8 cellular contexts compared by ENCODE assay signal in the genomic region with DNA sequence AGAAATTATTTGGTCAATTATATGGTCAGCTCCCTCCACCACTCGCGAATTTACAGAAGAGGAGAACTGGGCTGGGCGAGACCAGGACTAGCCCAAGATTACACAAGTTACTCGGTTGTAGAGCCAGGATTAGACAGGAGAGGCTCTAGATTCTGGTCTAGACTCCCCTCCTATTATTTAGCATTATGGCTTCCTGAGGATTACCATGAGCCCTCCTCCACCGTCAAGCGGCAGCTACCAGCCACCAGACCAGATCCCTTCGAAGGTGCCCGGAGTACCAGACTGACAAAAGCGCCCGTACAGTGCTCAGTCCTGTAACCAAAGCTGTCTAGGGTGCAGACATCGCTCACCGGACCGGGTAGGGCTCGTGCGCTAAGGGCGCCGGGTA. TPM values are rescaled to one million over a fixed set of nuclear protein-coding genes. Genes with fewer than 3 reads are reported as not detected.
A peak's percentile ranks its signal among the peaks of the same experiment; 100 is the strongest.
DNase-seq lines count a peak whose midpoint lies in the region; ATAC-seq, FAIRE-seq and TF ChIP-seq lines count a peak whose summit lies in the region.

No MANE protein-coding gene starts in this region.

- POLR2A ChIA-PET in endothelial cell of umbilical vein (lab: Charles Lee) = no interaction called here

- no peak for TF ChIP-seq POLR2A in endothelial cell of umbilical vein (IDR thresholded peaks at IDR 0.05; ENCODE audit: low read depth, low read length)

- H3K79me2 ChIP-seq in endothelial cell of umbilical vein (ENCODE audit: control insufficient read depth, insufficient read depth, low read length) (no peaks in the 10 kb centered on the region), parathyroid adenoma (no peaks in the 10 kb centered on the region)

- H3K9me1 ChIP-seq in endothelial cell of umbilical vein (replicated peaks; ENCODE audit: control insufficient read depth, extremely low read depth, insufficient read depth, low read length) = no peaks in the 10 kb centered on the region

- H2AFZ ChIP-seq in endothelial cell of umbilical vein (ENCODE audit: low read depth, low read length) = peak overlapping the region; percentile 71
- peak overlapping the region; percentile 60 for H2AFZ ChIP-seq in parathyroid adenoma

- H3K4me2 ChIP-seq in endothelial cell of umbilical vein (ENCODE audit: insufficient read depth, low read length) (peak overlapping the region; percentile 29), parathyroid adenoma (ENCODE audit: low read length) (peak overlapping the region; percentile 31)

- CTCF ChIA-PET in endothelial cell of umbilical vein (lab: Charles Lee) = interaction anchor here (1.2 to 1.9 kb wide), 2 partner anchors 20 to 120 kb away, joined by 5 to 6 read pairs; no protein-coding TSS in a partner anchor

- no peaks in the 10 kb centered on the region for H4K20me1 ChIP-seq in endothelial cell of umbilical vein (replicated peaks; ENCODE audit: control insufficient read depth, extremely low read depth, insufficient read depth, low read length)

- H3K9me3 ChIP-seq in endothelial cell of umbilical vein (replicated peaks; ENCODE audit: control insufficient read depth, insufficient read depth, low read length) (no peaks in the 10 kb centered on the region), parathyroid adenoma (ENCODE audit: control insufficient read depth, low read length) (no peaks in the 10 kb centered on the region)

- peak; percentile 74 for DNase-seq in D721Med (ENCODE audit: insufficient read length, low spot score)
- peak; percentile 30 to 39 for DNase-seq in Kasumi-1 (lab: John Stamatoyannopoulos, UW)
- DNase-seq in endothelial cell of umbilical vein (ENCODE audit: low read depth, low spot score) = peak; percentile 15
- DNase-seq in left colon = no peak
- no peak for DNase-seq in cerebellum (ENCODE audit: low spot score)
- DNase-seq in ureter (ENCODE audit: low spot score) = no peak

- H3K9ac ChIP-seq in endothelial cell of umbilical vein (replicated peaks; ENCODE audit: extremely low read depth, insufficient read depth, low read length) = no peak overlapping the region
- no peak overlapping the region for H3K9ac ChIP-seq in parathyroid adenoma

- intact Hi-C loops in endothelial cell of umbilical vein (cut with micrococcal nuclease) (no loop called here), left colon (cut with DNase I, micrococcal nuclease) (no loop called here)

- no peak overlapping the region for H3K27ac ChIP-seq in endothelial cell of umbilical vein (ENCODE audit: insufficient read depth, low read depth, low read length)
- no peak overlapping the region for H3K27ac ChIP-seq in parathyroid adenoma

- BruUV-seq in endothelial cell of umbilical vein (replicated peaks; lab: Mats Ljungman, UMichigan) = no TSS peak

- H3K4me3 ChIP-seq in endothelial cell of umbilical vein (replicated peaks in 1 of 3; ENCODE audit: insufficient read depth in 1 of 3, low read depth in 1 of 3, low read length in 3 of 3) (peak overlapping the region in 2 of 3 experiments; percentile 9 to 26), parathyroid adenoma (ENCODE audit: low read depth, low read length) (no peak overlapping the region)

- dilution Hi-C loops in endothelial cell of umbilical vein (cut with MboI; ENCODE audit: extremely low pct_ligation_motif_present, low sequenced_read_pairs) = no loop called here

- H3K4me1 ChIP-seq in endothelial cell of umbilical vein (ENCODE audit: control insufficient read depth, extremely low read depth, insufficient read depth, low read length) (peaks cover 9% of the 10 kb centered on the region), parathyroid adenoma (no peaks in the 10 kb centered on the region)

- TF ChIP-seq CTCF in D721Med (IDR thresholded peaks at IDR 0.05; ENCODE audit: insufficient read depth, missing control alignments) (no peak), endothelial cell of umbilical vein (IDR thresholded peaks at IDR 0.05; ENCODE audit: extremely low read depth in 1 of 2, insufficient read depth in 1 of 2, low read depth in 1 of 2, low read length in 2 of 2) (no peak), parathyroid adenoma (IDR thresholded peaks at IDR 0.05) (no peak)

- H3K27me3 ChIP-seq in endothelial cell of umbilical vein (ENCODE audit: control insufficient read depth in 2 of 2, insufficient read depth in 2 of 2, low read length in 2 of 2) = peaks cover 69 to 74% of the 10 kb centered on the region in 2 experiments
- H3K27me3 ChIP-seq in parathyroid adenoma (ENCODE audit: control insufficient read depth, insufficient read depth, low read length) = no peaks in the 10 kb centered on the region

- FAIRE-seq in D721Med (lab: Jason Lieb, UNC) (no peak), endothelial cell of umbilical vein (lab: Jason Lieb, UNC) (peak; percentile 4)

- no peak for ATAC-seq in left colon
- no peak for ATAC-seq in HG03521 (IDR thresholded peaks at IDR 0.05; ENCODE audit: unreplicated experiment)

- H3K36me3 ChIP-seq in endothelial cell of umbilical vein (ENCODE audit: control insufficient read depth in 2 of 2, extremely low read depth in 1 of 2, insufficient read depth in 2 of 2, low read length in 2 of 2) (no peaks in the 10 kb centered on the region), parathyroid adenoma (ENCODE audit: control insufficient read depth, insufficient read depth, low read length) (no peaks in the 10 kb centered on the region)

TF ChIP-seq in endothelial cell of umbilical vein, 7 proteins besides CTCF, POLR2A, EP300 and RAD21:
- no peak for TF ChIP-seq FOS (IDR thresholded peaks at IDR 0.05; ENCODE audit: borderline replicate concordance, insufficient read depth, low read length)
- TF ChIP-seq, protein P1, sequence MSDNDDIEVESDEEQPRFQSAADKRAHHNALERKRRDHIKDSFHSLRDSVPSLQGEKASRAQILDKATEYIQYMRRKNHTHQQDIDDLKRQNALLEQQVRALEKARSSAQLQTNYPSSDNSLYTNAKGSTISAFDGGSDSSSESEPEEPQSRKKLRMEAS (IDR thresholded peaks at IDR 0.05; ENCODE audit: insufficient read depth, insufficient read length) = no peak
- TF ChIP-seq MYC (IDR thresholded peaks at IDR 0.05; ENCODE audit: low read depth, low read length) = no peak
- no peak for TF ChIP-seq POLR2AphosphoS5 (IDR thresholded peaks at IDR 0.05; ENCODE audit: insufficient read depth, low read depth, low read length)
- TF ChIP-seq GATA2 (IDR thresholded peaks at IDR 0.05; ENCODE audit: insufficient read depth, insufficient read length, low read depth, low read length) = no peak
- no peak for TF ChIP-seq JUN (IDR thresholded peaks at IDR 0.05; ENCODE audit: borderline replicate concordance, insufficient read depth, insufficient read length, low read depth)
- TF ChIP-seq EZH2 (IDR thresholded peaks at IDR 0.05; ENCODE audit: borderline replicate concordance, low read depth, low read length, severe bottlenecking) = no peak
TF ChIP-seq in endothelial cell of umbilical vein: peak in this region for 0.

RNA-seq across cellular contexts. Expression of a gene that starts 0.5 kb away (rescaled TPM):
- total RNA-seq in endothelial cell of umbilical vein (not detected in 2 replicates), left colon (not detected), cerebellum (not detected), ureter (not detected)
- polyA plus RNA-seq in endothelial cell of umbilical vein = not detected in 2 replicates
- not detected in 2 replicates for polyA plus RNA-seq in endothelial cell of umbilical vein (2011; cell fraction: cytosol; rRNA removed)
- not detected in 2 replicates for polyA plus RNA-seq in endothelial cell of umbilical vein (2011; cell fraction: nucleus; rRNA removed)
- not detected in 2 replicates for polyA plus RNA-seq in endothelial cell of umbilical vein (2012)
- not detected in 2 replicates for polyA minus RNA-seq in endothelial cell of umbilical vein
- not detected for polyA minus RNA-seq in endothelial cell of umbilical vein (2011; cell fraction: cytosol; rRNA and poly(A)+ RNA removed)
- polyA minus RNA-seq in endothelial cell of umbilical vein (2011; cell fraction: nucleus; rRNA and poly(A)+ RNA removed) = not detected in 2 replicates

RNA-seq across cellular contexts. Expression of a gene that starts 28.1 kb away (rescaled TPM):
- total RNA-seq in endothelial cell of umbilical vein (9.1 and 9.9 TPM in 2 replicates), left colon (1 to 10 TPM; 6.5 to 7.1 TPM), cerebellum (8.2 TPM), ureter (9.4 TPM)
- 1.8 and 2.4 TPM in 2 replicates for polyA plus RNA-seq in endothelial cell of umbilical vein
- polyA plus RNA-seq in endothelial cell of umbilical vein (2011; cell fraction: cytosol; rRNA removed) = 3.2 and 4.0 TPM in 2 replicates
- 3.7 and 5.1 TPM in 2 replicates for polyA plus RNA-seq in endothelial cell of umbilical vein (2011; cell fraction: nucleus; rRNA removed)
- 9.9 and 10.5 TPM in 2 replicates for polyA plus RNA-seq in endothelial cell of umbilical vein (2012)
- polyA minus RNA-seq in endothelial cell of umbilical vein = 3.2 and 3.4 TPM in 2 replicates
- 2.8 TPM for polyA minus RNA-seq in endothelial cell of umbilical vein (2011; cell fraction: cytosol; rRNA and poly(A)+ RNA removed)
- polyA minus RNA-seq in endothelial cell of umbilical vein (2011; cell fraction: nucleus; rRNA and poly(A)+ RNA removed) = 5.1 and 6.6 TPM in 2 replicates

Comparison
In these comparisons a context has a peak if more than half of its experiments do, and no peak if none do; other contexts are left out.
1. DNase-seq: peak in D721Med (single experiment), Kasumi-1 (2 of 2) and endothelial cell of umbilical vein (single experiment); none in left colon (0 of 2), cerebellum (single experiment) and ureter (single experiment).